27 cellular contexts compared by ENCODE assay signal in the genomic region with DNA sequence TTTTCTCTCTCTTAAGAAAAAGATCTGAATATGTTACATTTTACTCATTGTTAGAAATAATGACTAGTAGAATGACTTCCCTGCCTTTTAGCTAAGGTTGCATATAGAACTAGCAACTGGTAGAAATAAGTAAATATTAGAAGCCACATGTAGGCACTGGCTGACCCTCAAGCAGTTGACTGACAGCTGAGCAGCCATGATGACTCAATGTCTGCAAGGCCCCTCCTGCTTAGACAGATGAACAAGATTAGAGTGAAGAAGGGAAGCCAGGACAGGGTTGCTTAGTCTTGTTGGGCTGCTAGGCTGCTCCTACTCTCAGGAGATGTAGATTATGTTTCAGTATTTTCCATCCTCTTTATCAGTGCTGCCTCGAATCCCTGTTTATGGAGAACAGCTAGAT. TPM values are rescaled to one million over a fixed set of nuclear protein-coding genes. Genes with fewer than 3 reads are reported as not detected.
"Had no signal": no experiment of that assay in that cellular context is flagged by ENCODE, and none has a peak within 500 bp of the region (broad histone marks: within the 10 kb centered on the region; RNA-seq: fewer than 3 reads in every experiment).

No MANE protein-coding gene starts in this region.

- H3K27ac ChIP-seq: brain microvascular endothelial cell, colonic mucosa, epithelial cell of prostate, pancreas, psoas muscle, tibial artery, VCaP had no signal

- H3K9me3 ChIP-seq: colonic mucosa, pancreas, psoas muscle, tibial artery had no signal

- H3K4me3 Mint-ChIP-seq: activated CD8-positive, alpha-beta T cell treated with anti-CD3 and anti-CD28 coated beads, Interleukin-2, amount 10 ng/mL, durations not matched to agents 7 days and 5 days; activated naive CD8-positive, alpha-beta T cell treated with anti-CD3 and anti-CD28 coated beads, Interleukin-2, amount 50 U/mL, for 24 hours; activated T-helper 1 cell treated with anti-CD3 and anti-CD28 coated beads, Interleukin-12 subunit alpha, Interleukin-12 subunit beta, Interleukin-2, Interleukin-4 antibody, amounts not matched to agents 30 ng/mL and 10 ng/mL and 1 ng/mL, durations not matched to agents 14 hours and 24 hours and 36 hours; central memory CD8-positive, alpha-beta T cell; memory B cell; nephron progenitor cell; stimulated activated naive CD8-positive, alpha-beta T cell treated with anti-CD3 and anti-CD28 coated beads, Interleukin-15, amount 100 ng/mL, for 72 hours had no signal

- H3K9me3 Mint-ChIP-seq: activated naive CD8-positive, alpha-beta T cell treated with anti-CD3 and anti-CD28 coated beads, Interleukin-2, amount 50 U/mL, for 24 hours; activated T-helper 1 cell treated with anti-CD3 and anti-CD28 coated beads, Interleukin-12 subunit alpha, Interleukin-12 subunit beta, Interleukin-2, Interleukin-4 antibody, amounts not matched to agents 30 ng/mL and 10 ng/mL and 1 ng/mL, durations not matched to agents 14 hours and 24 hours and 36 hours; central memory CD8-positive, alpha-beta T cell; memory B cell; nephron progenitor cell; stimulated activated naive CD8-positive, alpha-beta T cell treated with anti-CD3 and anti-CD28 coated beads, Interleukin-15, amount 100 ng/mL, for 72 hours had no signal

- H3K36me3 Mint-ChIP-seq: memory B cell had no signal

- H3K4me1 ChIP-seq: colonic mucosa, pancreas, psoas muscle, tibial artery had no signal

- H3K27me3 ChIP-seq: brain microvascular endothelial cell, colonic mucosa, pancreas, tibial artery had no signal

- H3K27ac Mint-ChIP-seq: activated CD8-positive, alpha-beta T cell treated with anti-CD3 and anti-CD28 coated beads, Interleukin-2, amount 10 ng/mL, durations not matched to agents 7 days and 5 days; activated naive CD8-positive, alpha-beta T cell treated with anti-CD3 and anti-CD28 coated beads, Interleukin-2, amount 50 U/mL, for 24 hours; activated T-helper 1 cell treated with anti-CD3 and anti-CD28 coated beads, Interleukin-12 subunit alpha, Interleukin-12 subunit beta, Interleukin-2, Interleukin-4 antibody, amounts not matched to agents 30 ng/mL and 10 ng/mL and 1 ng/mL, durations not matched to agents 14 hours and 24 hours and 36 hours; memory B cell; nephron progenitor cell; stimulated activated naive CD8-positive, alpha-beta T cell treated with anti-CD3 and anti-CD28 coated beads, Interleukin-15, amount 100 ng/mL, for 72 hours had no signal

- H3K36me3 ChIP-seq: brain microvascular endothelial cell, colonic mucosa, pancreas, tibial artery had no signal

- H3K4me3 ChIP-seq: colonic mucosa, pancreas, psoas muscle, tibial artery had no signal

- FAIRE-seq: pancreas had no signal

- DNase-seq: activated CD4-positive, alpha-beta T cell treated with anti-CD3 and anti-CD28 coated beads for 1 hour; activated CD4-positive, alpha-beta T cell treated with anti-CD3 and anti-CD28 coated beads, Interleukin-2, amount 50 U/mL, for 1 hour; activated CD8-positive, alpha-beta T cell treated with anti-CD3 and anti-CD28 coated beads, Interleukin-2, amount 10 ng/mL, durations not matched to agents 7 days and 5 days; activated gamma-delta T cell; activated naive CD4-positive, alpha-beta T cell treated with anti-CD3 and anti-CD28 coated beads, Interleukin-2, amount 50 U/mL, for 16 hours; activated naive CD8-positive, alpha-beta T cell treated with anti-CD3 and anti-CD28 coated beads, Interleukin-2, amount 50 U/mL, for 24 hours; aorta; brain microvascular endothelial cell; colonic mucosa; nephron progenitor cell; pancreas; psoas muscle; right cardiac atrium; stimulated activated CD4-positive, alpha-beta T cell treated with anti-CD3 and anti-CD28 coated beads, Interleukin-12 subunit alpha, Interleukin-12 subunit beta, amount 100 ng/mL, for 4 hours; stimulated activated naive CD8-positive, alpha-beta T cell treated with anti-CD3 and anti-CD28 coated beads, Interleukin-15, amount 100 ng/mL, for 72 hours; tibial artery had no signal

- H3K4me1 Mint-ChIP-seq: activated naive CD8-positive, alpha-beta T cell treated with anti-CD3 and anti-CD28 coated beads, Interleukin-2, amount 50 U/mL, for 24 hours; central memory CD8-positive, alpha-beta T cell; memory B cell; nephron progenitor cell; stimulated activated naive CD8-positive, alpha-beta T cell treated with anti-CD3 and anti-CD28 coated beads, Interleukin-15, amount 100 ng/mL, for 72 hours had no signal

RNA-seq across cellular contexts. Expression of gene MEP1A, which starts 6.5 kb away (rescaled TPM):
- total RNA-seq: activated CD8-positive, alpha-beta T cell treated with anti-CD3 and anti-CD28 coated beads, Interleukin-2, amount 10 ng/mL, durations not matched to agents 7 days and 5 days; activated T-helper 1 cell treated with anti-CD3 and anti-CD28 coated beads, Interleukin-12 subunit alpha, Interleukin-12 subunit beta, Interleukin-2, Interleukin-4 antibody, amounts not matched to agents 30 ng/mL and 10 ng/mL and 1 ng/mL, durations not matched to agents 14 hours and 24 hours and 36 hours; aorta; fibroblast of villous mesenchyme; mononuclear cell; psoas muscle; right cardiac atrium; skeletal muscle tissue; T-helper 2 cell treated with Interferon-gamma antibody and Interleukin-4, amounts not matched to agents 100 ng/mL and 5 ng/mL, for 36 hours; ureter had no signal
- polyA plus RNA-seq: right cardiac atrium had no signal

RNA-seq across cellular contexts. Expression of gene ANKRD66, which starts 52.9 kb away (rescaled TPM):
- total RNA-seq: activated CD8-positive, alpha-beta T cell treated with anti-CD3 and anti-CD28 coated beads, Interleukin-2, amount 10 ng/mL, durations not matched to agents 7 days and 5 days; activated T-helper 1 cell treated with anti-CD3 and anti-CD28 coated beads, Interleukin-12 subunit alpha, Interleukin-12 subunit beta, Interleukin-2, Interleukin-4 antibody, amounts not matched to agents 30 ng/mL and 10 ng/mL and 1 ng/mL, durations not matched to agents 14 hours and 24 hours and 36 hours; aorta; colonic mucosa; fibroblast of villous mesenchyme; liver; mononuclear cell; pancreas; psoas muscle; right cardiac atrium; skeletal muscle tissue; T-helper 2 cell treated with Interferon-gamma antibody and Interleukin-4, amounts not matched to agents 100 ng/mL and 5 ng/mL, for 36 hours; ureter had no signal
- polyA plus RNA-seq: aorta, liver, pancreas, psoas muscle, right cardiac atrium had no signal
